In the genomic region with DNA sequence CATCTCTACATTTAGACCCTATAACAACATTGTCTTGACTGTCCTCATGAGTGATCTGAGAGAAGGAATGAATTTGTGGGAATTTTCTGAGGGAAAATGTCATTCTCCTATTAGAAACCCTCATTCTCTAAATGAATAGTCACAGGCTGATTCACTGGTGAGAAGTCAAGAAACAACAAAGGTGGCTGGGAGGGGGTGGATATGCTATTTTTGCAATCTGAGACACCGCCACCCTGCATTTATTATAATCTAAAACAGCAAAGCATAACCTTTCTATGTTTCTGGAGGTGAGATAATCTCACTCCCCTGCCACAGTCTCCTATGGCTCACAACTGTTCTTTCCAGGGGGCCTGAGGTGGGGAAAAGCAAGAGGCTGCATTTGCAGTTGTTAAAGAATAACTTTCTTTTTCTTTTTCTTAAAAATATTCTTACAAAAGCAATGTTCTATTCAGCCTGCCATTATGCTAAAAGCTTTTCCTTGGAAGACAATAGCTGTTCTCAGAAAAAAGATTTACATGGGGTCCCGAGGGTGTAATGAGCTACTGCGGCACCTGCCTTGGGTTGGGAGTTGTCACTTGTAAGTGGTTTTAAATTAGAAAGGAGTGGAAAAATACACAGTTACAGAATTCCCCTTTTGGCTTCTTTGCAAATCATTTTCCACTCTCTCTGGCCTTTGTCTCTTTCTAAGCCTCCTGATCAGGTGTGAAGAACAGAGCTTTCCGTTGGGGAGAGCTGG, we compare ENCODE assay signal across 13 cellular contexts.
"Had no signal": no experiment of that assay in that cellular context is flagged by ENCODE, and none has a peak within 500 bp of the region (broad histone marks: within the 10 kb centered on the region; RNA-seq: fewer than 3 reads in every experiment).

No MANE protein-coding gene starts in this region.

- H3K36me3 ChIP-seq: gastroesophageal sphincter, pancreas, tibial artery, uterus had no signal

- H3K4me1 ChIP-seq: gastroesophageal sphincter, pancreas, tibial artery, uterus had no signal

- H3K4me2 ChIP-seq: hepatocyte had no signal

- DNase-seq: activated CD4-positive, alpha-beta T cell treated with anti-CD3 and anti-CD28 coated beads for 1 hour; activated CD4-positive, alpha-beta T cell treated with anti-CD3 and anti-CD28 coated beads, Interleukin-2, amount 50 U/mL, for 48 hours; activated gamma-delta T cell; activated T-cell treated with anti-CD3 and anti-CD28 coated beads, Interleukin-2, amount 50 U/mL, for 48 hours; amygdala; kidney glomerular epithelial cell; midbrain; pancreas; small intestine; tibial artery; uterus had no signal

- H3K79me2 ChIP-seq: hepatocyte had no signal

- H2AFZ ChIP-seq: hepatocyte had no signal

- H3K9me3 ChIP-seq: gastroesophageal sphincter, pancreas, tibial artery, uterus had no signal

- H3K27me3 ChIP-seq: gastroesophageal sphincter, hepatocyte, pancreas, tibial artery, uterus had no signal

- H3K27ac ChIP-seq: gastroesophageal sphincter, hepatocyte, pancreas, tibial artery, uterus had no signal

- H3K4me3 ChIP-seq: gastroesophageal sphincter, hepatocyte, pancreas, tibial artery, uterus had no signal

- ATAC-seq: gastroesophageal sphincter, pancreas had no signal
